ENCODE assay signal across 21 cellular contexts in the genomic region with DNA sequence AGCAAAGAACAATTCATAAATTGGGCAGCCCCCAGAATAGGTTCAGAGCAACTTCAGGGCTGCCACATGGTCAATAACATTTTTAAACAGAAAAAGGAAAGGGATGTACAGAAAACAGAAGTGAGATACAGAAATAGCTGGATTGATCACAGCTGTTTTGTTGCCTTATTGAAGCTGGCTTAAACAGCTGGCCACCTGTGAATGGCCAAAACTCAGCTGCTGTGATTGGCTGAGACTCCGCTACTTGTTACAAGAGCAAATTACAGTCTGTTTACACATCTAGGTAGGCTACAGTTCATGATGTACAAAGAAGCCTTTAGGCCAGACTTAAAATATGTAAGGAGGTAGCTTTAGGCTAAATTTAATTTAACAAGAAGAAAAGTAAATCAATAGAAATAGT. TPM values are rescaled to one million over a fixed set of nuclear protein-coding genes. Genes with fewer than 3 reads are reported as not detected.
DNase-seq lines count a peak whose midpoint lies in the region; TF ChIP-seq lines count a peak whose summit lies in the region.
"Had no signal": no experiment of that assay in that cellular context is flagged by ENCODE, and none has a peak within 500 bp of the region (broad histone marks: within the 10 kb centered on the region; RNA-seq: fewer than 3 reads in every experiment).

No MANE protein-coding gene starts in this region.

- H3F3A ChIP-seq in OCI-LY1 (ENCODE audit: insufficient read depth, low read length) = peaks cover 6% of the 10 kb centered on the region

- H3K79me2 ChIP-seq in OCI-LY1 (ENCODE audit: insufficient read depth, low read length) = no peaks in the 10 kb centered on the region

- H3K9me2 ChIP-seq in OCI-LY1 (ENCODE audit: low read depth, low read length) = no peaks in the 10 kb centered on the region

- no peak overlapping the region for H2AFZ ChIP-seq in OCI-LY1 (ENCODE audit: low read length)

- H3K27ac ChIP-seq in HEK293 (ENCODE audit: extremely low read depth, low read depth, low read length) = no peak overlapping the region
- peak overlapping the region; percentile 32 for H3K27ac ChIP-seq in OCI-LY1 (ENCODE audit: low read depth, low read length, poor library complexity, severe bottlenecking)

- DNase-seq in NCI-H748 (lab: John Stamatoyannopoulos, UW; ENCODE audit: unreplicated experiment) = peak; percentile 9
- no peak for DNase-seq in NCI-H748 treated with DMSO at 0.1 percent for 48 hours (lab: John Stamatoyannopoulos, UW)
- no peak for DNase-seq in posterior vena cava (ENCODE audit: low spot score)
- DNase-seq in middle frontal gyrus (ENCODE audit: extremely low spot score, low spot score) = no peak
- no peak for DNase-seq in NCI-H1105 treated with DMSO at 0.1 percent for 48 hours (lab: John Stamatoyannopoulos, UW)
- no peak for DNase-seq in stimulated activated CD8-positive, alpha-beta memory T cell treated with anti-CD3 and anti-CD28 coated beads, Interleukin-4, amount 100 ng/mL, for 48 hours
- DNase-seq: 8988T; ACHN; CD4-positive, alpha-beta memory T cell; COR-L47; DMS53; Karpas-422; NCI-H1092 treated with DMSO at 0.1 percent for 48 hours; NCI-H146; NCI-H2029; NCI-H446; NCI-H524 treated with DMSO at 0.1 percent for 48 hours; PC-3; T-cell had no signal

- H3K27me3 ChIP-seq in OCI-LY1 (ENCODE audit: insufficient read depth, low read length) = no peaks in the 10 kb centered on the region

- TF ChIP-seq CTCF in HEK293 (tag by site-specific recombination; IDR thresholded peaks at IDR 0.05) = no peak
- no peak for TF ChIP-seq CTCF in OCI-LY1 (IDR thresholded peaks at IDR 0.05; ENCODE audit: low read length)

- intact Hi-C loops in posterior vena cava (cut with DNase I) = no loop called here

- H3K9me3 ChIP-seq in HEK293 (ENCODE audit: control insufficient read depth, insufficient read depth, low read depth, low read length) (no peaks in the 10 kb centered on the region), OCI-LY1 (ENCODE audit: low read length) (peaks cover 14% of the 10 kb centered on the region; the same call in 1 of the 2 replicates)

- no peak overlapping the region for H3K9ac ChIP-seq in OCI-LY1 (ENCODE audit: low read length)

- CTCF ChIA-PET in HEK293 (lab: Yijun Ruan, JAX) = interaction anchor here (0.6 to 0.9 kb wide), 4 partner anchors 80 to 845 kb away, joined by 3 to 8 read pairs (median 4); no protein-coding TSS in a partner anchor

- H3K4me2 ChIP-seq in OCI-LY1 (ENCODE audit: low read length) = no peak overlapping the region

- H3K4me1 ChIP-seq in HEK293 (ENCODE audit: control insufficient read depth, insufficient read depth, low read length) (peaks cover 6% of the 10 kb centered on the region; the same call in 1 of the 2 replicates), OCI-LY1 (ENCODE audit: insufficient read depth, low read length, severe bottlenecking) (peaks cover 51% of the 10 kb centered on the region)

- POLR2A ChIA-PET in HEK293 (lab: Yijun Ruan, JAX) = no interaction called here

- no peaks in the 10 kb centered on the region for H4K20me1 ChIP-seq in OCI-LY1 (ENCODE audit: insufficient read depth, low read length)

- H3K4me3 ChIP-seq in HEK293 (ENCODE audit: low read depth, low read length) = no peak overlapping the region
- H3K4me3 ChIP-seq in OCI-LY1 (ENCODE audit: low read depth, low read length, poor library complexity, severe bottlenecking) = no peak overlapping the region

- no peaks in the 10 kb centered on the region for H3K36me3 ChIP-seq in HEK293 (ENCODE audit: control insufficient read depth in 2 of 2, insufficient read depth in 1 of 2, low read length in 2 of 2)
- H3K36me3 ChIP-seq in OCI-LY1 (ENCODE audit: insufficient read depth, low read length) = peaks cover 4% of the 10 kb centered on the region; the same call in 1 of the 2 replicates

TF ChIP-seq in HEK293, 187 proteins besides CTCF, POLR2A, EP300 and RAD21:
- TF ChIP-seq, protein P1, sequence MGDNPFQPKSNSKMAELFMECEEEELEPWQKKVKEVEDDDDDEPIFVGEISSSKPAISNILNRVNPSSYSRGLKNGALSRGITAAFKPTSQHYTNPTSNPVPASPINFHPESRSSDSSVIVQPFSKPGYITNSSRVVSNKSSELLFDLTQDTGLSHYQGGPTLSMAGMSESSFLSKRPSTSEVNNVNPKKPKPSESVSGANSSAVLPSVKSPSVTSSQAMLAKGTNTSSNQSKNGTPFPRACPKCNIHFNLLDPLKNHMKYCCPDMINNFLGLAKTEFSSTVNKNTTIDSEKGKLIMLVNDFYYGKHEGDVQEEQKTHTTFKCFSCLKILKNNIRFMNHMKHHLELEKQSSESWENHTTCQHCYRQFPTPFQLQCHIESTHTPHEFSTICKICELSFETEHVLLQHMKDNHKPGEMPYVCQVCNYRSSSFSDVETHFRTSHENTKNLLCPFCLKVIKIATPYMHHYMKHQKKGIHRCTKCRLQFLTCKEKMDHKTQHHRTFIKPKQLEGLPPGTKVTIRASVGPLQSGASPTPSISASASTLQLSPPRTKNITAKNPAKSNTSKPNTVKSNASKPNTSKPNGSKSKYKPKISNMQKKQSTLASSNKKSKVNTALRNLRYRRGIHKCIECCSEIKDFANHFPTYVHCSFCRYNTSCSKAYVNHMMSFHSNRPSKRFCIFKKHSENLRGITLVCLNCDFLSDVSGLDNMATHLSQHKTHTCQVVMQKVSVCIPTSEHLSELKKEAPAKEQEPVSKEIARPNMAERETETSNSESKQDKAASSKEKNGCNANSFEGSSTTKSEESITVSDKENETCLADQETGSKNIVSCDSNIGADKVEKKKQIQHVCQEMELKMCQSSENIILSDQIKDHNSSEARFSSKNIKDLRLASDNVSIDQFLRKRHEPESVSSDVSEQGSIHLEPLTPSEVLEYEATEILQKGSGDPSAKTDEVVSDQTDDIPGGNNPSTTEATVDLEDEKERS (tag by site-specific recombination; IDR thresholded peaks at IDR 0.05) = no peak
- TF ChIP-seq, protein P2, sequence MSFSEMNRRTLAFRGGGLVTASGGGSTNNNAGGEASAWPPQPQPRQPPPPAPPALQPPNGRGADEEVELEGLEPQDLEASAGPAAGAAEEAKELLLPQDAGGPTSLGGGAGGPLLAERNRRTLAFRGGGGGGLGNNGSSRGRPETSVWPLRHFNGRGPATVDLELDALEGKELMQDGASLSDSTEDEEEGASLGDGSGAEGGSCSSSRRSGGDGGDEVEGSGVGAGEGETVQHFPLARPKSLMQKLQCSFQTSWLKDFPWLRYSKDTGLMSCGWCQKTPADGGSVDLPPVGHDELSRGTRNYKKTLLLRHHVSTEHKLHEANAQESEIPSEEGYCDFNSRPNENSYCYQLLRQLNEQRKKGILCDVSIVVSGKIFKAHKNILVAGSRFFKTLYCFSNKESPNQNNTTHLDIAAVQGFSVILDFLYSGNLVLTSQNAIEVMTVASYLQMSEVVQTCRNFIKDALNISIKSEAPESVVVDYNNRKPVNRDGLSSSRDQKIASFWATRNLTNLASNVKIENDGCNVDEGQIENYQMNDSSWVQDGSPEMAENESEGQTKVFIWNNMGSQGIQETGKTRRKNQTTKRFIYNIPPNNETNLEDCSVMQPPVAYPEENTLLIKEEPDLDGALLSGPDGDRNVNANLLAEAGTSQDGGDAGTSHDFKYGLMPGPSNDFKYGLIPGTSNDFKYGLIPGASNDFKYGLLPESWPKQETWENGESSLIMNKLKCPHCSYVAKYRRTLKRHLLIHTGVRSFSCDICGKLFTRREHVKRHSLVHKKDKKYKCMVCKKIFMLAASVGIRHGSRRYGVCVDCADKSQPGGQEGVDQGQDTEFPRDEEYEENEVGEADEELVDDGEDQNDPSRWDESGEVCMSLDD (tag by site-specific recombination; IDR thresholded peaks at IDR 0.05) = no peak
- TF ChIP-seq ZFP3 (tag by site-specific recombination; IDR thresholded peaks at IDR 0.05; ENCODE audit: low read depth) = no peak
- peak; percentile 81 for TF ChIP-seq ZNF549 (tag by site-specific recombination; IDR thresholded peaks at IDR 0.05)
- TF ChIP-seq KLF9 (tag by site-specific recombination; IDR thresholded peaks at IDR 0.05; ENCODE audit: low read depth) = no peak
- no peak for TF ChIP-seq ZNF266 (tag by site-specific recombination; IDR thresholded peaks at IDR 0.05; ENCODE audit: low read depth)
- no peak for TF ChIP-seq GFI1B (tag by site-specific recombination; IDR thresholded peaks at IDR 0.05)
- TF ChIP-seq ZNF747 (tag by site-specific recombination; IDR thresholded peaks at IDR 0.05) = no peak
TF ChIP-seq in HEK293: peak in this region for 1.

RNA-seq across cellular contexts. Expression of a gene that starts 11.6 kb away (rescaled TPM):
- 10 to 100 TPM; 38.5 to 46.2 TPM for total RNA-seq in posterior vena cava

RNA-seq across cellular contexts. Expression of a gene that starts 47.0 kb away (rescaled TPM):
- 10 to 100 TPM; 19.8 to 22.4 TPM for total RNA-seq in posterior vena cava
